9 cellular contexts compared by ENCODE assay signal in the genomic region with DNA sequence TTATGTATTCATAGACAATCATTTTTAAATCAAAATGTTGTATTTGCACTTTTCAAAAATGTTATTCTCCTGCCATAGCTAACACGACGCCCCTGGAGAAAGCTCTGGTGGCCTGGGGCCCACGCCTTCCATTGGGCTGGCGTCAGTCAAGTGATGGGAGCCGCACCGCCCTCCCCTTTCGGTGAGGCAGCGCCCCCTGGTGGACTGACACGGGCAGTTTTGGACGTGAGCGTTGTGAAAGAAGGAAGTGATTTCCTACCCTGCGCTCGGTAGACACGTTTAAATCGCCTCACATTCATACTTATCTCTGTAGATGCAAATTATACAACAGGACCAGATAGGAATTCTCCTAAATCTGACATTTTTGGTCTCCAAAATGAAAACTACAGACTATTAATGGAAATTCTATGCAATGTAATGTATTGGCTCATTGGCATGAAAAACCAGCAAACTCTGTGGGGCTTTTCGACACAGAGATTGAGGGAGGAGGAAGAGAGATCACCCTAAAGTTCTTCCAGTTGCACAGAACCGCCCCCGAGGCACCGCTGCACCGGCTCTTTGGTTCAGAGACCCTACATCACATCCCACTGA.
DNase-seq lines count a peak whose midpoint lies in the region; ATAC-seq, FAIRE-seq and TF ChIP-seq lines count a peak whose summit lies in the region.
"Had no signal": no experiment of that assay in that cellular context is flagged by ENCODE, and none has a peak within 500 bp of the region (broad histone marks: within the 10 kb centered on the region; RNA-seq: fewer than 3 reads in every experiment).

No MANE protein-coding gene starts in this region.

- no peaks in the 10 kb centered on the region for H3K9me3 Mint-ChIP-seq in stimulated activated memory B cell treated with anti-CD40 and anti-IgM and Interleukin-4, amounts not matched to agents 10 μg/mL and 1 μg/mL and 100 μg/mL, for 72 hours

- peak; percentile 40 for TF ChIP-seq CTCF in liver (IDR thresholded peaks at IDR 0.05; ENCODE audit: low read depth, low read length, missing input control)
- no peak for TF ChIP-seq CTCF in foreskin fibroblast (IDR thresholded peaks at IDR 0.05; ENCODE audit: low read depth, low read length)

- no peak overlapping the region for H3K4me3 Mint-ChIP-seq in stimulated activated memory B cell treated with anti-CD40 and anti-IgM and Interleukin-4, amounts not matched to agents 10 μg/mL and 1 μg/mL and 100 μg/mL, for 72 hours

- no peaks in the 10 kb centered on the region for H3K36me3 Mint-ChIP-seq in stimulated activated memory B cell treated with anti-CD40 and anti-IgM and Interleukin-4, amounts not matched to agents 10 μg/mL and 1 μg/mL and 100 μg/mL, for 72 hours

- ATAC-seq in HG03432 (IDR thresholded peaks at IDR 0.05; ENCODE audit: unreplicated experiment): peak; percentile 95
- ATAC-seq in stimulated activated memory B cell treated with anti-CD40 and anti-IgM and Interleukin-4, amounts not matched to agents 10 μg/mL and 1 μg/mL and 100 μg/mL, for 72 hours: peak; percentile 56

- H3K4me3 ChIP-seq in NT2/D1 (ENCODE audit: insufficient read length, low read depth): no peak overlapping the region
- no peak overlapping the region for H3K4me3 ChIP-seq in liver (ENCODE audit: low read depth in 1 of 3, low read length in 3 of 3)
- no peak overlapping the region for H3K4me3 ChIP-seq in foreskin fibroblast (ENCODE audit: low read depth in 1 of 2, low read length in 2 of 2)

- WGBS in liver: 17% methylated on average over 20 of the region's 20 CpGs

- no peaks in the 10 kb centered on the region for H3K27me3 Mint-ChIP-seq in stimulated activated memory B cell treated with anti-CD40 and anti-IgM and Interleukin-4, amounts not matched to agents 10 μg/mL and 1 μg/mL and 100 μg/mL, for 72 hours

- H3K4me1 ChIP-seq in NT2/D1 (ENCODE audit: insufficient read depth, insufficient read length) (no peaks in the 10 kb centered on the region), liver (ENCODE audit: control insufficient read depth in 4 of 4, insufficient read depth in 4 of 4, low read length in 3 of 4) (no peaks in the 10 kb centered on the region)
- H3K4me1 ChIP-seq: parathyroid adenoma had no signal

- DNase-seq in COLO829 (ENCODE audit: low spot score) (peak; percentile 86), GM19239 (ENCODE audit: insufficient read length, low spot score) (peak; percentile 28), NT2/D1 (ENCODE audit: low read depth, low spot score) (peak; percentile 72), brain pericyte (ENCODE audit: low read depth, low spot score) (peak; percentile 15), foreskin fibroblast (no peak)

- H3K27ac ChIP-seq in liver (ENCODE audit: low read depth in 1 of 2, low read length in 2 of 2): no peak overlapping the region
- H3K27ac ChIP-seq: parathyroid adenoma had no signal

- H3K9me3 ChIP-seq in NT2/D1 (ENCODE audit: insufficient read depth, low read length) (no peaks in the 10 kb centered on the region), liver (ENCODE audit: control insufficient read depth in 4 of 4, low read length in 3 of 4) (no peaks in the 10 kb centered on the region)

- no peaks in the 10 kb centered on the region for H3K27me3 ChIP-seq in NT2/D1 (ENCODE audit: insufficient read depth, insufficient read length)
- peaks cover 0 to 2% (median 0%) of the 10 kb centered on the region in 4 donors for H3K27me3 ChIP-seq in liver (ENCODE audit: control insufficient read depth in 4 of 4, insufficient read depth in 4 of 4, low read length in 3 of 4)

- peak; percentile 52 to 74 for TF ChIP-seq RAD21 in liver (IDR thresholded peaks at IDR 0.05)

- H3K4me1 Mint-ChIP-seq in stimulated activated memory B cell treated with anti-CD40 and anti-IgM and Interleukin-4, amounts not matched to agents 10 μg/mL and 1 μg/mL and 100 μg/mL, for 72 hours: no peaks in the 10 kb centered on the region

- no peak overlapping the region for H3K27ac Mint-ChIP-seq in stimulated activated memory B cell treated with anti-CD40 and anti-IgM and Interleukin-4, amounts not matched to agents 10 μg/mL and 1 μg/mL and 100 μg/mL, for 72 hours

- H3K36me3 ChIP-seq in NT2/D1 (ENCODE audit: insufficient read depth, insufficient read length, low read length) (no peaks in the 10 kb centered on the region), liver (ENCODE audit: control insufficient read depth in 4 of 4, insufficient read depth in 3 of 4, low read depth in 1 of 4, low read length in 3 of 4) (no peaks in the 10 kb centered on the region)

- H3K9ac ChIP-seq in NT2/D1 (ENCODE audit: insufficient read length, low read depth): no peak overlapping the region
- no peak overlapping the region for H3K9ac ChIP-seq in liver (ENCODE audit: low read depth in 1 of 2, low read length in 2 of 2)
- H3K9ac ChIP-seq: parathyroid adenoma had no signal

- peak; percentile 18 for FAIRE-seq in GM19239 (lab: Jason Lieb, UNC)

TF ChIP-seq in liver, 16 proteins besides CTCF, POLR2A, EP300 and RAD21:
- TF ChIP-seq HNF4G (IDR thresholded peaks at IDR 0.05) (no peak), TAF1 (conservative IDR thresholded peaks at IDR 0.05) (no peak), YY1 (IDR thresholded peaks at IDR 0.05) (no peak), FOXA1 (IDR thresholded peaks at IDR 0.05) (no peak), NR2F2 (IDR thresholded peaks at IDR 0.05) (no peak), FOXA2 (IDR thresholded peaks at IDR 0.05) (no peak), JUND (IDR thresholded peaks at IDR 0.05) (no peak)
- TF ChIP-seq, protein P1, sequence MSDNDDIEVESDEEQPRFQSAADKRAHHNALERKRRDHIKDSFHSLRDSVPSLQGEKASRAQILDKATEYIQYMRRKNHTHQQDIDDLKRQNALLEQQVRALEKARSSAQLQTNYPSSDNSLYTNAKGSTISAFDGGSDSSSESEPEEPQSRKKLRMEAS (IDR thresholded peaks at IDR 0.05): no peak
- TF ChIP-seq, protein P2, sequence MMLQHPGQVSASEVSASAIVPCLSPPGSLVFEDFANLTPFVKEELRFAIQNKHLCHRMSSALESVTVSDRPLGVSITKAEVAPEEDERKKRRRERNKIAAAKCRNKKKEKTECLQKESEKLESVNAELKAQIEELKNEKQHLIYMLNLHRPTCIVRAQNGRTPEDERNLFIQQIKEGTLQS (IDR thresholded peaks at IDR 0.05): no peak
- TF ChIP-seq, protein P3, sequence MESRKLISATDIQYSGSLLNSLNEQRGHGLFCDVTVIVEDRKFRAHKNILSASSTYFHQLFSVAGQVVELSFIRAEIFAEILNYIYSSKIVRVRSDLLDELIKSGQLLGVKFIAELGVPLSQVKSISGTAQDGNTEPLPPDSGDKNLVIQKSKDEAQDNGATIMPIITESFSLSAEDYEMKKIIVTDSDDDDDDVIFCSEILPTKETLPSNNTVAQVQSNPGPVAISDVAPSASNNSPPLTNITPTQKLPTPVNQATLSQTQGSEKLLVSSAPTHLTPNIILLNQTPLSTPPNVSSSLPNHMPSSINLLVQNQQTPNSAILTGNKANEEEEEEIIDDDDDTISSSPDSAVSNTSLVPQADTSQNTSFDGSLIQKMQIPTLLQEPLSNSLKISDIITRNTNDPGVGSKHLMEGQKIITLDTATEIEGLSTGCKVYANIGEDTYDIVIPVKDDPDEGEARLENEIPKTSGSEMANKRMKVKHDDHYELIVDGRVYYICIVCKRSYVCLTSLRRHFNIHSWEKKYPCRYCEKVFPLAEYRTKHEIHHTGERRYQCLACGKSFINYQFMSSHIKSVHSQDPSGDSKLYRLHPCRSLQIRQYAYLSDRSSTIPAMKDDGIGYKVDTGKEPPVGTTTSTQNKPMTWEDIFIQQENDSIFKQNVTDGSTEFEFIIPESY (IDR thresholded peaks at IDR 0.05): no peak
- TF ChIP-seq, protein P4, sequence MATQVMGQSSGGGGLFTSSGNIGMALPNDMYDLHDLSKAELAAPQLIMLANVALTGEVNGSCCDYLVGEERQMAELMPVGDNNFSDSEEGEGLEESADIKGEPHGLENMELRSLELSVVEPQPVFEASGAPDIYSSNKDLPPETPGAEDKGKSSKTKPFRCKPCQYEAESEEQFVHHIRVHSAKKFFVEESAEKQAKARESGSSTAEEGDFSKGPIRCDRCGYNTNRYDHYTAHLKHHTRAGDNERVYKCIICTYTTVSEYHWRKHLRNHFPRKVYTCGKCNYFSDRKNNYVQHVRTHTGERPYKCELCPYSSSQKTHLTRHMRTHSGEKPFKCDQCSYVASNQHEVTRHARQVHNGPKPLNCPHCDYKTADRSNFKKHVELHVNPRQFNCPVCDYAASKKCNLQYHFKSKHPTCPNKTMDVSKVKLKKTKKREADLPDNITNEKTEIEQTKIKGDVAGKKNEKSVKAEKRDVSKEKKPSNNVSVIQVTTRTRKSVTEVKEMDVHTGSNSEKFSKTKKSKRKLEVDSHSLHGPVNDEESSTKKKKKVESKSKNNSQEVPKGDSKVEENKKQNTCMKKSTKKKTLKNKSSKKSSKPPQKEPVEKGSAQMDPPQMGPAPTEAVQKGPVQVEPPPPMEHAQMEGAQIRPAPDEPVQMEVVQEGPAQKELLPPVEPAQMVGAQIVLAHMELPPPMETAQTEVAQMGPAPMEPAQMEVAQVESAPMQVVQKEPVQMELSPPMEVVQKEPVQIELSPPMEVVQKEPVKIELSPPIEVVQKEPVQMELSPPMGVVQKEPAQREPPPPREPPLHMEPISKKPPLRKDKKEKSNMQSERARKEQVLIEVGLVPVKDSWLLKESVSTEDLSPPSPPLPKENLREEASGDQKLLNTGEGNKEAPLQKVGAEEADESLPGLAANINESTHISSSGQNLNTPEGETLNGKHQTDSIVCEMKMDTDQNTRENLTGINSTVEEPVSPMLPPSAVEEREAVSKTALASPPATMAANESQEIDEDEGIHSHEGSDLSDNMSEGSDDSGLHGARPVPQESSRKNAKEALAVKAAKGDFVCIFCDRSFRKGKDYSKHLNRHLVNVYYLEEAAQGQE (IDR thresholded peaks at IDR 0.05): no peak

Comparison
In these comparisons a context has a peak if more than half of its experiments do, and no peak if none do; other contexts are left out.
1. DNase-seq: peak in COLO829 (single experiment), GM19239 (single experiment), NT2/D1 (single experiment) and brain pericyte (single experiment); none in foreskin fibroblast (0 of 2).